9 cellular contexts compared by ENCODE assay signal in the genomic region with DNA sequence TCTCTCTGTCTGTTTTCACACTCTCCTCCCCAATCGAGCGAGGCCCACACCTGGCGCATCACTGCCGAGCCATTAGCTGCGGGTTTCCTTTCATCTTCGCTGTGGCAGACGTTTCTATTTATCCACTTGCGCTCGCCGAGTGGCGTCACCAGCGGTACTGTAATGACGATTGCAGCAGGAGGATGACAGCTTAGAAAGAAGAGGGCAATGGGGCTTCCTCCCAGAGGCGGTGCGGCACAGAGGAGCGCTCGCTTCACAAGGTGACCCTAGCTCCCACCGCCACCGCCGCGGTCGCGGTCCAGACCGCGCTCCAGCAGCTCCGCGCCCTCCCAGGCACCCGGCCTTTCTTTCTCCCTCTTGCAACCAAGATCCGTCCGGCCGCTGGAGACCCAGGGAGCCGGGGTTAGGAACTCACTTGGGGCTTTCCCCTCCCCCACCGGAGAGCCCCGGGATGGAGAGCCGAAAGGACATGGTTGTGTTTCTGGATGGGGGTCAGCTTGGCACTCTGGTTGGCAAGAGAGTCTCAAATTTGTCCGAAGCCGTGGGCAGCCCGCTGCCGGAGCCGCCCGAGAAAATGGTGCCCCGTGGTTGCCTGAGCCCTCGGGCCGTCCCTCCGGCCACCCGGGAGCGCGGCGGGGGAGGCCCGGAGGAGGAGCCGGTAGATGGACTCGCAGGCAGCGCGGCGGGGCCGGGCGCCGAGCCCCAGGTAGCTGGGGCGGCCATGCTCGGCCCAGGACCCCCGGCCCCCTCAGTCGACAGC. TPM values are rescaled to one million over a fixed set of nuclear protein-coding genes. Genes with fewer than 3 reads are reported as not detected.
A peak's percentile ranks its signal among the peaks of the same experiment; 100 is the strongest.
DNase-seq lines count a peak whose midpoint lies in the region; ATAC-seq, FAIRE-seq and TF ChIP-seq lines count a peak whose summit lies in the region.
"Had no signal": no experiment of that assay in that cellular context is flagged by ENCODE, and none has a peak within 500 bp of the region (broad histone marks: within the 10 kb centered on the region; RNA-seq: fewer than 3 reads in every experiment).

A gene (plus strand): TSS at position 223 of the 760 bp plus-strand sequence. CDS start 229 bp downstream, at position 452.

- no peak within 1 kb of the TSS for H3K27ac ChIP-seq in keratinocyte (ENCODE audit: control insufficient read depth, insufficient read depth, low read length)
- H3K27ac ChIP-seq: KMS-11 had no signal

- FAIRE-seq in keratinocyte (lab: Jason Lieb, UNC) = no peak

- H2AFZ ChIP-seq in keratinocyte (ENCODE audit: control insufficient read depth, low read length) = no peak within 1 kb of the TSS

- no peaks in the 10 kb centered on the region for H3K9me1 ChIP-seq in keratinocyte (ENCODE audit: control insufficient read depth, extremely low read depth, insufficient read depth, low read length)

- TF ChIP-seq CTCF in keratinocyte (optimal IDR thresholded peaks at IDR 0.05 in 1 of 3, IDR thresholded peaks at IDR 0.05 in 1 of 3, conservative IDR thresholded peaks at IDR 0.05 in 1 of 3; ENCODE audit: extremely low read depth in 1 of 3, insufficient read depth in 2 of 3, low read length in 3 of 3) = no peak

- H3K27ac Mint-ChIP-seq in T-helper 2 cell treated with Interferon-gamma antibody and Interleukin-4, amounts not matched to agents 5 μg/mL and 100 μg/mL, for 36 hours = peak within 1 kb of the TSS; percentile 65

- H3K4me3 ChIP-seq in keratinocyte (ENCODE audit: control insufficient read depth in 2 of 3, extremely low read depth in 1 of 3, insufficient read depth in 2 of 3, low read depth in 1 of 3, low read length in 3 of 3) = no peak within 1 kb of the TSS

- H3K4me2 ChIP-seq in keratinocyte (ENCODE audit: control insufficient read depth, extremely low read depth, insufficient read depth, low read depth, low read length) = peak within 1 kb of the TSS; percentile 27
- H3K4me2 ChIP-seq: KMS-11 had no signal

- H4K20me1 ChIP-seq in keratinocyte (ENCODE audit: control insufficient read depth, extremely low read depth, insufficient read depth, low read length) = peaks cover 8% of the 10 kb centered on the region

- peaks cover 6% of the 10 kb centered on the region for H3K4me1 ChIP-seq in keratinocyte (ENCODE audit: control insufficient read depth, extremely low read depth, insufficient read depth, low read length)

- no peaks in the 10 kb centered on the region for H3K79me2 ChIP-seq in keratinocyte (ENCODE audit: control insufficient read depth, insufficient read depth, low read length)

- dilution Hi-C loops in keratinocyte (cut with MboI; ENCODE audit: extremely low pct_ligation_motif_present, low sequenced_read_pairs) = no loop called here

- H3K27me3 Mint-ChIP-seq in T-helper 2 cell treated with Interferon-gamma antibody and Interleukin-4, amounts not matched to agents 5 μg/mL and 100 μg/mL, for 36 hours (ENCODE audit: low read depth) = peaks cover 90% of the 10 kb centered on the region

- peaks cover 100% of the 10 kb centered on the region for H3K27me3 ChIP-seq in keratinocyte (ENCODE audit: control insufficient read depth, extremely low read depth, insufficient read depth, low read length)

- peak; percentile 67 for DNase-seq in stimulated activated CD4-positive, alpha-beta T cell treated with anti-CD3 and anti-CD28 coated beads, Interleukin-1b, Interleukin-23, amount 100 ng/mL, for 48 hours
- DNase-seq in stimulated activated CD4-positive, alpha-beta T cell treated with anti-CD3 and anti-CD28 coated beads, Interleukin-4, amount 100 ng/mL, for 1 hour = no peak
- no peak for DNase-seq in T-helper 2 cell treated with Interferon-gamma antibody and Interleukin-4, amounts not matched to agents 5 μg/mL and 100 μg/mL, for 36 hours (ENCODE audit: low spot score)
- no peak for DNase-seq in keratinocyte (ENCODE audit: low read depth, low spot score)
- DNase-seq in GOT3 (lab: John Stamatoyannopoulos, UW) = no peak

- H3K9me3 ChIP-seq in keratinocyte (ENCODE audit: control insufficient read depth, low read depth, low read length) = no peaks in the 10 kb centered on the region

- no peaks in the 10 kb centered on the region for H3K36me3 ChIP-seq in keratinocyte (ENCODE audit: control insufficient read depth in 2 of 2, extremely low read depth in 1 of 2, insufficient read depth in 2 of 2, low read length in 2 of 2)

- H3K9me3 Mint-ChIP-seq in T-helper 2 cell treated with Interferon-gamma antibody and Interleukin-4, amounts not matched to agents 5 μg/mL and 100 μg/mL, for 36 hours = no peaks in the 10 kb centered on the region

- H3K4me1 Mint-ChIP-seq in T-helper 2 cell treated with Interferon-gamma antibody and Interleukin-4, amounts not matched to agents 5 μg/mL and 100 μg/mL, for 36 hours (ENCODE audit: low read depth) = no peaks in the 10 kb centered on the region

- no peaks in the 10 kb centered on the region for H3K36me3 Mint-ChIP-seq in T-helper 2 cell treated with Interferon-gamma antibody and Interleukin-4, amounts not matched to agents 5 μg/mL and 100 μg/mL, for 36 hours (ENCODE audit: low read depth)

- ATAC-seq in HG03045 (IDR thresholded peaks at IDR 0.05; ENCODE audit: unreplicated experiment) = no peak
- ATAC-seq in HG03108 (IDR thresholded peaks at IDR 0.05; ENCODE audit: unreplicated experiment) = no peak
- ATAC-seq in HG02885 (IDR thresholded peaks at IDR 0.05; ENCODE audit: poor library complexity, unreplicated experiment) = no peak

- no peak within 1 kb of the TSS for H3K4me3 Mint-ChIP-seq in T-helper 2 cell treated with Interferon-gamma antibody and Interleukin-4, amounts not matched to agents 5 μg/mL and 100 μg/mL, for 36 hours

- H3K9ac ChIP-seq in keratinocyte (ENCODE audit: control insufficient read depth, extremely low read depth, insufficient read depth, low read length) = no peak within 1 kb of the TSS
- H3K9ac ChIP-seq: KMS-11 had no signal

RNA-seq across cellular contexts. Expression of the gene that starts here (rescaled TPM):
- not detected in 3 replicates for polyA plus RNA-seq in keratinocyte
- polyA plus RNA-seq in keratinocyte (2011; ENCODE audit: low read depth) = not detected
- polyA plus RNA-seq in keratinocyte (2011; cell fraction: cytosol; rRNA removed) = not detected in 2 replicates
- not detected in 2 replicates for polyA plus RNA-seq in keratinocyte (2011; cell fraction: nucleus; rRNA removed)
- not detected in 2 replicates for polyA plus RNA-seq in keratinocyte (2012; ENCODE audit: low replicate concordance)
- polyA minus RNA-seq in keratinocyte = not detected in 3 replicates
- polyA minus RNA-seq in keratinocyte (2011; cell fraction: cytosol; rRNA and poly(A)+ RNA removed) = not detected
- polyA minus RNA-seq in keratinocyte (2011; cell fraction: nucleus; rRNA and poly(A)+ RNA removed) = not detected in 2 replicates
